21 cellular contexts compared by ENCODE assay signal in the genomic region with DNA sequence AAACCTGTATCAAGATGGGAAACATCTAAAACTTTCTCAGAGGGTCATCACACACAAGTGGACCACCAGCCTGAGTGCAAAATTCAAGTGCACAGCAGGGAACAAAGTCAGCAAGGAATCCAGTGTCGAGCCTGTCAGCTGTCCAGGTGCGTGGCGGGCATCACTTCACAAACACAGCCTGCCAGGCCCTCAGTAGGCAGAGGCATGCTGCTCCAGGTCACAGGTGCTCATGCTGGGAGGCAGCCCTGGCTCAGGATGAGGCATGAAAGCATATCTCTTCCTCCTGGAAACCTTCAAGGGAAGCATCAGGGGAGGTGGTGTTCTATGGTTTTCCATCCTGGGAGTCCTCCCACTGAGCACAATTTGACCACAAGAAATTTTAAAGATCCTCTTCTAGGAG. TPM values are rescaled to one million over a fixed set of nuclear protein-coding genes. Genes with fewer than 3 reads are reported as not detected.
DNase-seq lines count a peak whose midpoint lies in the region; ATAC-seq and TF ChIP-seq lines count a peak whose summit lies in the region.
"Had no signal": no experiment of that assay in that cellular context is flagged by ENCODE, and none has a peak within 500 bp of the region (broad histone marks: within the 10 kb centered on the region; RNA-seq: fewer than 3 reads in every experiment).

No MANE protein-coding gene starts in this region.

- DNase-seq in activated CD4-positive, alpha-beta T cell treated with anti-CD3 and anti-CD28 coated beads, Interleukin-2, amount 10 ng/mL, durations not matched to agents 24 days and 14 days: peak; percentile 61
- DNase-seq in activated CD4-positive, alpha-beta T cell treated with anti-CD3 and anti-CD28 coated beads for 1 hour: no peak
- DNase-seq in CD8-positive, alpha-beta memory T cell: no peak
- DNase-seq in activated T-helper 1 cell treated with anti-CD3 and anti-CD28 coated beads, Interleukin-12 subunit alpha, Interleukin-12 subunit beta, Interleukin-2, Interleukin-4 antibody, amounts not matched to agents 30 ng/mL and 10 ng/mL and 1 ng/mL, durations not matched to agents 14 hours and 24 hours and 36 hours (ENCODE audit: low spot score): no peak
- DNase-seq in naive thymus-derived CD8-positive, alpha-beta T cell: no peak
- DNase-seq in foreskin fibroblast (no peak), NCI-H526 treated with DMSO at 0.1 percent for 48 hours (lab: John Stamatoyannopoulos, UW) (no peak)
- no peak for DNase-seq in activated effector memory CD4-positive, alpha-beta T cell treated with anti-CD3 and anti-CD28 coated beads, Interleukin-2, amount 50 U/mL, for 16 hours
- DNase-seq: activated gamma-delta T cell, esophagus squamous epithelium, mesenchymal stem cell, NCI-H1105, NCI-H2081 treated with DMSO at 0.1 percent for 48 hours, NCI-H524 had no signal

- CTCF ChIA-PET in CD8-positive, alpha-beta memory T cell (lab: Charles Lee): interaction anchor here (1.0 to 12.9 kb wide), 3 partner anchors 9 to 56 kb away, joined by 3 to 144 read pairs (median 6); no protein-coding TSS in a partner anchor

- ATAC-seq in naive thymus-derived CD8-positive, alpha-beta T cell: no peak
- ATAC-seq: HepG2, Right ventricle myocardium inferior, sciatic nerve had no signal

- POLR2A ChIA-PET in CD8-positive, alpha-beta memory T cell (lab: Charles Lee): interaction anchor here (0.8 to 12.4 kb wide), 4 partner anchors 9 to 45 kb away, joined by 4 to 233 read pairs (median 8); no protein-coding TSS in a partner anchor
- POLR2A ChIA-PET in naive thymus-derived CD8-positive, alpha-beta T cell (lab: Charles Lee): interaction anchor here (1.1 to 10.6 kb wide), 3 partner anchors 9 to 20 kb away, joined by 4 to 140 read pairs (median 14); no protein-coding TSS in a partner anchor

- H3K4me3 Mint-ChIP-seq in activated CD4-positive, alpha-beta T cell treated with anti-CD3 and anti-CD28 coated beads, Interleukin-2, amount 10 ng/mL, durations not matched to agents 24 days and 14 days: peak overlapping the region; percentile 98
- peak overlapping the region; percentile 66 to 97 (median 74) for H3K4me3 Mint-ChIP-seq in CD8-positive, alpha-beta memory T cell
- peak overlapping the region; percentile 84 for H3K4me3 Mint-ChIP-seq in activated T-helper 1 cell treated with anti-CD3 and anti-CD28 coated beads, Interleukin-12 subunit alpha, Interleukin-12 subunit beta, Interleukin-2, Interleukin-4 antibody, amounts not matched to agents 30 ng/mL and 10 ng/mL and 1 ng/mL, durations not matched to agents 14 hours and 24 hours and 36 hours
- H3K4me3 Mint-ChIP-seq in naive thymus-derived CD8-positive, alpha-beta T cell: peak overlapping the region; percentile 40 to 99 (median 66)

- no peaks in the 10 kb centered on the region for H3K27me3 Mint-ChIP-seq in activated CD4-positive, alpha-beta T cell treated with anti-CD3 and anti-CD28 coated beads, Interleukin-2, amount 10 ng/mL, durations not matched to agents 24 days and 14 days
- H3K27me3 Mint-ChIP-seq in CD8-positive, alpha-beta memory T cell: peaks cover 0 to 1% of the 10 kb centered on the region in 2 donors
- peaks cover 3% of the 10 kb centered on the region for H3K27me3 Mint-ChIP-seq in activated T-helper 1 cell treated with anti-CD3 and anti-CD28 coated beads, Interleukin-12 subunit alpha, Interleukin-12 subunit beta, Interleukin-2, Interleukin-4 antibody, amounts not matched to agents 30 ng/mL and 10 ng/mL and 1 ng/mL, durations not matched to agents 14 hours and 24 hours and 36 hours (ENCODE audit: insufficient read depth)
- no peaks in the 10 kb centered on the region for H3K27me3 Mint-ChIP-seq in naive thymus-derived CD8-positive, alpha-beta T cell

- H3K9me3 Mint-ChIP-seq in activated CD4-positive, alpha-beta T cell treated with anti-CD3 and anti-CD28 coated beads, Interleukin-2, amount 10 ng/mL, durations not matched to agents 24 days and 14 days: no peaks in the 10 kb centered on the region
- no peaks in the 10 kb centered on the region for H3K9me3 Mint-ChIP-seq in CD8-positive, alpha-beta memory T cell
- no peaks in the 10 kb centered on the region for H3K9me3 Mint-ChIP-seq in activated T-helper 1 cell treated with anti-CD3 and anti-CD28 coated beads, Interleukin-12 subunit alpha, Interleukin-12 subunit beta, Interleukin-2, Interleukin-4 antibody, amounts not matched to agents 30 ng/mL and 10 ng/mL and 1 ng/mL, durations not matched to agents 14 hours and 24 hours and 36 hours
- H3K9me3 Mint-ChIP-seq in naive thymus-derived CD8-positive, alpha-beta T cell: no peaks in the 10 kb centered on the region

- TF ChIP-seq CTCF in foreskin fibroblast (IDR thresholded peaks at IDR 0.05; ENCODE audit: low read depth, low read length): no peak

- H3K27me3 ChIP-seq in CD8-positive, alpha-beta memory T cell (ENCODE audit: insufficient read depth, low read length, poor library complexity, severe bottlenecking): no peaks in the 10 kb centered on the region
- H3K27me3 ChIP-seq: BLaER1, esophagus squamous epithelium had no signal

- H3K27ac Mint-ChIP-seq in activated CD4-positive, alpha-beta T cell treated with anti-CD3 and anti-CD28 coated beads, Interleukin-2, amount 10 ng/mL, durations not matched to agents 24 days and 14 days: peak overlapping the region; percentile 99
- peak overlapping the region; percentile 95 to 99 (median 98) for H3K27ac Mint-ChIP-seq in CD8-positive, alpha-beta memory T cell
- peak overlapping the region; percentile 100 for H3K27ac Mint-ChIP-seq in activated T-helper 1 cell treated with anti-CD3 and anti-CD28 coated beads, Interleukin-12 subunit alpha, Interleukin-12 subunit beta, Interleukin-2, Interleukin-4 antibody, amounts not matched to agents 30 ng/mL and 10 ng/mL and 1 ng/mL, durations not matched to agents 14 hours and 24 hours and 36 hours
- H3K27ac Mint-ChIP-seq in naive thymus-derived CD8-positive, alpha-beta T cell: peak overlapping the region; percentile 83 to 99 (median 98)

- intact Hi-C loops in activated CD4-positive, alpha-beta T cell treated with anti-CD3 and anti-CD28 coated beads, Interleukin-2, amount 10 ng/mL, durations not matched to agents 24 days and 14 days (cut with micrococcal nuclease): loop anchor here (5.0 kb wide), 1 partner anchor 188 kb away; a partner anchor contains a TSS
- intact Hi-C loops in activated T-helper 1 cell treated with anti-CD3 and anti-CD28 coated beads, Interleukin-12 subunit alpha, Interleukin-12 subunit beta, Interleukin-2, Interleukin-4 antibody, amounts not matched to agents 30 ng/mL and 10 ng/mL and 1 ng/mL, durations not matched to agents 14 hours and 24 hours and 36 hours (cut with micrococcal nuclease): loop anchor here (5.0 to 10.0 kb wide), 4 partner anchors 256 to 904 kb away; a partner anchor contains a TSS

- peaks cover 97% of the 10 kb centered on the region for H3K36me3 Mint-ChIP-seq in activated CD4-positive, alpha-beta T cell treated with anti-CD3 and anti-CD28 coated beads, Interleukin-2, amount 10 ng/mL, durations not matched to agents 24 days and 14 days (ENCODE audit: low read depth)
- H3K36me3 Mint-ChIP-seq in CD8-positive, alpha-beta memory T cell: peaks cover 51 to 96% (median 61%) of the 10 kb centered on the region in 3 donors
- H3K36me3 Mint-ChIP-seq in activated T-helper 1 cell treated with anti-CD3 and anti-CD28 coated beads, Interleukin-12 subunit alpha, Interleukin-12 subunit beta, Interleukin-2, Interleukin-4 antibody, amounts not matched to agents 30 ng/mL and 10 ng/mL and 1 ng/mL, durations not matched to agents 14 hours and 24 hours and 36 hours (ENCODE audit: low read depth): peaks cover 95% of the 10 kb centered on the region
- peaks cover 35 to 81% (median 76%) of the 10 kb centered on the region in 3 donors for H3K36me3 Mint-ChIP-seq in naive thymus-derived CD8-positive, alpha-beta T cell

- H3K36me3 ChIP-seq in CD8-positive, alpha-beta memory T cell (ENCODE audit: insufficient read depth, low read length): peaks cover 49% of the 10 kb centered on the region
- H3K36me3 ChIP-seq: BLaER1, esophagus squamous epithelium had no signal

- no peak overlapping the region for H3K27ac ChIP-seq in CD8-positive, alpha-beta memory T cell (ENCODE audit: low read depth, low read length)
- H3K27ac ChIP-seq: BLaER1, esophagus squamous epithelium, parathyroid adenoma had no signal

- H3K4me3 ChIP-seq in CD8-positive, alpha-beta memory T cell (ENCODE audit: low read length): no peak overlapping the region
- H3K4me3 ChIP-seq in foreskin fibroblast (ENCODE audit: low read depth in 1 of 2, low read length in 2 of 2): no peak overlapping the region
- H3K4me3 ChIP-seq: BLaER1 had no signal

- peaks cover 53% of the 10 kb centered on the region for H3K4me1 Mint-ChIP-seq in activated CD4-positive, alpha-beta T cell treated with anti-CD3 and anti-CD28 coated beads, Interleukin-2, amount 10 ng/mL, durations not matched to agents 24 days and 14 days
- peaks cover 64 to 66% (median 66%) of the 10 kb centered on the region in 3 donors for H3K4me1 Mint-ChIP-seq in CD8-positive, alpha-beta memory T cell
- peaks cover 61% of the 10 kb centered on the region for H3K4me1 Mint-ChIP-seq in activated T-helper 1 cell treated with anti-CD3 and anti-CD28 coated beads, Interleukin-12 subunit alpha, Interleukin-12 subunit beta, Interleukin-2, Interleukin-4 antibody, amounts not matched to agents 30 ng/mL and 10 ng/mL and 1 ng/mL, durations not matched to agents 14 hours and 24 hours and 36 hours (ENCODE audit: low read depth)
- peaks cover 37 to 67% (median 63%) of the 10 kb centered on the region in 4 donors for H3K4me1 Mint-ChIP-seq in naive thymus-derived CD8-positive, alpha-beta T cell

- no peaks in the 10 kb centered on the region for H3K9me3 ChIP-seq in CD8-positive, alpha-beta memory T cell (ENCODE audit: low read length)
- H3K9me3 ChIP-seq: esophagus squamous epithelium had no signal

- peaks cover 65% of the 10 kb centered on the region for H3K4me1 ChIP-seq in CD8-positive, alpha-beta memory T cell (ENCODE audit: insufficient read depth, low read length)
- H3K4me1 ChIP-seq: BLaER1, parathyroid adenoma had no signal

RNA-seq across cellular contexts. Expression of a gene that starts 6.3 kb away (rescaled TPM):
- 500 and 501 TPM in 2 replicates for total RNA-seq in activated CD4-positive, alpha-beta T cell treated with anti-CD3 and anti-CD28 coated beads, Interleukin-2, amount 10 ng/mL, durations not matched to agents 24 days and 14 days
- 100 to 1,000 TPM; 353 to 364 TPM for total RNA-seq in CD8-positive, alpha-beta memory T cell
- polyA plus RNA-seq in CD8-positive, alpha-beta memory T cell: 440 TPM
- total RNA-seq in activated T-helper 1 cell treated with anti-CD3 and anti-CD28 coated beads, Interleukin-12 subunit alpha, Interleukin-12 subunit beta, Interleukin-2, Interleukin-4 antibody, amounts not matched to agents 30 ng/mL and 10 ng/mL and 1 ng/mL, durations not matched to agents 14 hours and 24 hours and 36 hours: 651 and 685 TPM in 2 replicates
- 100 to 1,000 TPM; 178 to 189 TPM for total RNA-seq in naive thymus-derived CD8-positive, alpha-beta T cell
- 100 to 1,000 TPM; 197 to 240 (median 222) TPM for polyA plus RNA-seq in naive thymus-derived CD8-positive, alpha-beta T cell
- total RNA-seq: chondrocyte, HepG2, temporal lobe had no signal
- polyA plus RNA-seq: HepG2 had no signal
